ENCODE assay signal across 8 cellular contexts in genomic region chr1:1032428-1032827, GRCh38. TPM values are rescaled to one million over a fixed set of nuclear protein-coding genes. Genes with fewer than 3 reads are reported as not detected.
A peak's percentile ranks its signal among the peaks of the same experiment; 100 is the strongest.
DNase-seq lines count a peak whose midpoint lies in the region; ATAC-seq and TF ChIP-seq lines count a peak whose summit lies in the region.

No MANE protein-coding gene starts in this region.

- ATAC-seq in GM21528 (IDR thresholded peaks at IDR 0.05; ENCODE audit: low FRiP score, unreplicated experiment) (peak; percentile 3), GM21390 (IDR thresholded peaks at IDR 0.05; ENCODE audit: unreplicated experiment) (no peak)

- H3K9me3 ChIP-seq in BE2C (no peaks in the 10 kb centered on the region), right atrium auricular region (no peaks in the 10 kb centered on the region)

- H3K27me3 ChIP-seq in BE2C (peaks cover 16% of the 10 kb centered on the region), right atrium auricular region (peaks cover 0 to 4% of the 10 kb centered on the region in 2 donors)

- no peak overlapping the region for H3K27ac ChIP-seq in right atrium auricular region
- H3K27ac ChIP-seq in substantia nigra (ENCODE audit: low read depth, low read length, poor library complexity, severe bottlenecking): peak overlapping the region; percentile 61

- DNase-seq in BE2C: peak; percentile 73
- peak; percentile 64 for DNase-seq in SK-N-DZ (ENCODE audit: low spot score)
- DNase-seq in right atrium auricular region (ENCODE audit: low spot score): no peak
- DNase-seq in substantia nigra (lab: John Stamatoyannopoulos, UW): peak in 14 of 49 donors; percentile 13 to 47 (median 32)
- no peak for DNase-seq in iPS-NIHi11 (ENCODE audit: low spot score)
- DNase-seq in stimulated activated naive CD4-positive, alpha-beta T cell treated with Interleukin-2 at 50 U/mL for 16 hours (lab: John Stamatoyannopoulos, UW): no peak

- peak overlapping the region; percentile 38 for H3K4me3 ChIP-seq in BE2C (ENCODE audit: low read depth, low read length)
- peak overlapping the region; percentile 26 to 59 for H3K4me3 ChIP-seq in right atrium auricular region

- peak; percentile 30 for TF ChIP-seq CTCF in BE2C (IDR thresholded peaks at IDR 0.05; ENCODE audit: low read depth, low read length)
- no peak for TF ChIP-seq CTCF in right atrium auricular region (IDR thresholded peaks at IDR 0.05)

- no peaks in the 10 kb centered on the region for H3K4me1 ChIP-seq in BE2C
- H3K4me1 ChIP-seq in right atrium auricular region: peaks cover 0 to 37% of the 10 kb centered on the region in 2 donors

- H3K36me3 ChIP-seq in BE2C: no peaks in the 10 kb centered on the region
- no peaks in the 10 kb centered on the region for H3K36me3 ChIP-seq in right atrium auricular region

RNA-seq across cellular contexts. Expression of gene AGRN, which starts 12.5 kb away (rescaled TPM):
- 58.7 TPM for polyA plus RNA-seq in BE2C (2012; ENCODE audit: insufficient read depth, insufficient read length, low read depth)
- polyA plus RNA-seq in SK-N-DZ (2014; cell fraction: cytosol; rRNA removed): 33.8 and 35.2 TPM in 2 replicates
- 206 and 207 TPM in 2 replicates for polyA plus RNA-seq in SK-N-DZ (2014; cell fraction: nucleus; rRNA removed)
- 10 to 100 TPM; 22.5 to 27.9 TPM for total RNA-seq in right atrium auricular region

RNA-seq across cellular contexts. Expression of gene ISG15, which starts 19.1 kb away (rescaled TPM):
- 33.8 TPM for polyA plus RNA-seq in BE2C (2012; ENCODE audit: insufficient read depth, insufficient read length, low read depth)
- polyA plus RNA-seq in SK-N-DZ (2014; cell fraction: cytosol; rRNA removed): 27.4 and 30.6 TPM in 2 replicates
- 15.3 and 17.6 TPM in 2 replicates for polyA plus RNA-seq in SK-N-DZ (2014; cell fraction: nucleus; rRNA removed)
- total RNA-seq in right atrium auricular region: 10 to 100 TPM; 26.8 to 32.2 TPM

RNA-seq across cellular contexts. Expression of gene HES4, which starts 32.5 kb away (rescaled TPM):
- polyA plus RNA-seq in BE2C (2012; ENCODE audit: insufficient read depth, insufficient read length, low read depth): 0.99 TPM
- polyA plus RNA-seq in SK-N-DZ (2014; cell fraction: cytosol; rRNA removed): 127 and 154 TPM in 2 replicates
- 611 and 684 TPM in 2 replicates for polyA plus RNA-seq in SK-N-DZ (2014; cell fraction: nucleus; rRNA removed)
- total RNA-seq in right atrium auricular region: 10 to 100 TPM; 31.8 to 68.4 TPM

RNA-seq across cellular contexts. Expression of gene RNF223, which starts 41.7 kb away (rescaled TPM):
- not detected for polyA plus RNA-seq in BE2C (2012; ENCODE audit: insufficient read depth, insufficient read length, low read depth)
- polyA plus RNA-seq in SK-N-DZ (2014; cell fraction: cytosol; rRNA removed): not detected in 2 replicates
- not detected in 2 replicates for polyA plus RNA-seq in SK-N-DZ (2014; cell fraction: nucleus; rRNA removed)
- total RNA-seq in right atrium auricular region: not detected

RNA-seq across cellular contexts. Expression of gene PERM1, which starts 50.5 kb away (rescaled TPM):
- polyA plus RNA-seq in BE2C (2012; ENCODE audit: insufficient read depth, insufficient read length, low read depth): not detected
- polyA plus RNA-seq in SK-N-DZ (2014; cell fraction: cytosol; rRNA removed): 0.35 TPM in 1 of 2 replicates, not detected in the other
- polyA plus RNA-seq in SK-N-DZ (2014; cell fraction: nucleus; rRNA removed): 0.62 TPM in 1 of 2 replicates, not detected in the other
- 10 to 100 TPM; 22.0 to 61.8 TPM for total RNA-seq in right atrium auricular region

Comparison
In these comparisons a context has a peak if more than half of its experiments do, and no peak if none do; other contexts are left out.
1. DNase-seq: peak in BE2C (single experiment) and SK-N-DZ (single experiment); none in right atrium auricular region (single experiment), iPS-NIHi11 (single experiment) and stimulated activated naive CD4-positive, alpha-beta T cell treated with Interleukin-2 at 50 U/mL for 16 hours (single experiment).